Comparison of ENCODE assay signal across 22 cellular contexts in genomic region chr7:68205826-68206225, GRCh38.
DNase-seq lines count a peak whose midpoint lies in the region; ATAC-seq, FAIRE-seq and TF ChIP-seq lines count a peak whose summit lies in the region.
"Had no signal": no experiment of that assay in that cellular context is flagged by ENCODE, and none has a peak within 500 bp of the region (broad histone marks: within the 10 kb centered on the region; RNA-seq: fewer than 3 reads in every experiment).

No MANE protein-coding gene starts in this region.

- no peak overlapping the region for H3K27ac ChIP-seq in HepG2 (ENCODE audit: extremely low read length, insufficient read depth, low read length)
- H3K27ac ChIP-seq in right lobe of liver: no peak overlapping the region
- no peak overlapping the region for H3K27ac ChIP-seq in trophoblast cell (ENCODE audit: low read depth, low read length)
- H3K27ac ChIP-seq: 22Rv1, A549, BLaER1, GM23248 had no signal

- no peaks in the 10 kb centered on the region for H4K20me1 ChIP-seq in HepG2 (ENCODE audit: insufficient read depth, low read length)
- H4K20me1 ChIP-seq: BLaER1 had no signal

- H2AFZ ChIP-seq in HepG2 (ENCODE audit: low read length) (no peak overlapping the region), trophoblast cell (ENCODE audit: insufficient read depth, low read length, poor library complexity) (no peak overlapping the region)
- H2AFZ ChIP-seq: GM23248 had no signal

- H3K4me3 ChIP-seq in HepG2 (replicated peaks in 1 of 3; ENCODE audit: insufficient read depth in 1 of 3, low read depth in 2 of 3, low read length in 3 of 3) (no peak overlapping the region), right lobe of liver (no peak overlapping the region), trophoblast cell (ENCODE audit: low read depth, low read length) (no peak overlapping the region)
- H3K4me3 ChIP-seq: A549, BLaER1, GM23248, HAP-1 had no signal

- H3K9me3 ChIP-seq in HepG2 (ENCODE audit: low read length) (no peaks in the 10 kb centered on the region), right lobe of liver (no peaks in the 10 kb centered on the region), trophoblast cell (ENCODE audit: insufficient read depth, low read depth, low read length) (no peaks in the 10 kb centered on the region)
- H3K9me3 ChIP-seq: A549, HAP-1 had no signal

- POLR2A ChIA-PET in HepG2 (lab: Yijun Ruan, JAX): no interaction called here

- H2BK5ac ChIP-seq in trophoblast cell (ENCODE audit: low read depth, low read length, poor library complexity): peak overlapping the region; percentile 28

- TF ChIP-seq CTCF in HepG2 (CRISPR knock-in tag; IDR thresholded peaks at IDR 0.05) (no peak), right lobe of liver (IDR thresholded peaks at IDR 0.05) (no peak)

- 19% methylated on average over 7 of the region's 7 CpGs for WGBS in HepG2 (ENCODE audit: low lambda C conversion rate)
- 61% methylated on average over 7 of the region's 7 CpGs for WGBS in right lobe of liver (ENCODE audit: insufficient coverage, low coverage, low lambda C conversion rate, missing lambda C conversion rate)
- no CpG with 5 or more reads among the region's 7 CpGs for WGBS in trophoblast cell (ENCODE audit: extremely low coverage, insufficient coverage, insufficient read length)

- H3K23ac ChIP-seq in trophoblast cell (ENCODE audit: low read length): no peak overlapping the region

- in situ Hi-C loops in HepG2 (cut with HindIII; ENCODE audit: extremely low pct_ligation_motif_present, low pct_unique_long_range_greater_than_20kb): no loop called here

- peaks cover 7% of the 10 kb centered on the region for H3K79me1 ChIP-seq in trophoblast cell (ENCODE audit: low read length)

- peak overlapping the region; percentile 15 for H4K8ac ChIP-seq in trophoblast cell (ENCODE audit: low read depth, low read length)

- H3K18ac ChIP-seq in trophoblast cell (ENCODE audit: low read length): no peak overlapping the region

- H4K12ac ChIP-seq in trophoblast cell (ENCODE audit: low read depth, low read length): no peak overlapping the region

- TF ChIP-seq EP300 in HepG2 (IDR thresholded peaks at IDR 0.05; ENCODE audit: low read depth in 2 of 2, low read length in 2 of 2) (no peak), HepG2 (CRISPR knock-in tag; IDR thresholded peaks at IDR 0.05; ENCODE audit: borderline replicate concordance) (no peak)

- H2BK120ac ChIP-seq in trophoblast cell (ENCODE audit: insufficient read depth, low read length, poor library complexity): no peak overlapping the region

- ATAC-seq in HepG2: no peak
- no peak for ATAC-seq in right lobe of liver
- no peak for ATAC-seq in GM21526 (IDR thresholded peaks at IDR 0.05; ENCODE audit: low FRiP score, unreplicated experiment)
- ATAC-seq in HG02938 (IDR thresholded peaks at IDR 0.05; ENCODE audit: unreplicated experiment): no peak
- ATAC-seq: A549; CD8-positive, alpha-beta T cell had no signal

- CTCF ChIA-PET in HepG2 (lab: Yijun Ruan, JAX; ENCODE audit: low intra/inter-chr PET ratio, low total read pairs): no interaction called here

- DNase-seq in HepG2 (ENCODE audit: low spot score) (no peak), right lobe of liver (no peak), islet precursor cell (peak; percentile 70), trophoblast cell (no peak), CD1c-positive myeloid dendritic cell (ENCODE audit: extremely low spot score) (no peak)
- DNase-seq: AML-193; CD8-positive, alpha-beta T cell; COR-L47; DMS 273 treated with DMSO at 0.1 percent for 48 hours; DMS53; DND-41; EL; GM23248 had no signal

- no peak overlapping the region for H3K4ac ChIP-seq in trophoblast cell (ENCODE audit: low read depth, low read length)

- BruUV-seq in HepG2 (replicated peaks; lab: Mats Ljungman, UMichigan): no TSS peak

- H3K36me3 ChIP-seq in HepG2 (replicated peaks in 1 of 2; ENCODE audit: control insufficient read depth in 1 of 2, insufficient read depth in 2 of 2, low read length in 2 of 2) (no peaks in the 10 kb centered on the region), right lobe of liver (no peaks in the 10 kb centered on the region), trophoblast cell (ENCODE audit: control insufficient read depth in 1 of 2, insufficient read depth in 2 of 2, low read length in 2 of 2) (no peaks in the 10 kb centered on the region)
- H3K36me3 ChIP-seq: BLaER1, HAP-1 had no signal

- H3K9ac ChIP-seq in HepG2 (ENCODE audit: insufficient read depth, low read depth, low read length): no peak overlapping the region
- H3K9ac ChIP-seq in trophoblast cell (ENCODE audit: low read length): no peak overlapping the region
- H3K9ac ChIP-seq: BLaER1, GM23248 had no signal

- no peak for TF ChIP-seq POLR2A in HepG2 (IDR thresholded peaks at IDR 0.05; ENCODE audit: insufficient read depth in 1 of 2, low read depth in 2 of 2, low read length in 2 of 2)
- no peak for TF ChIP-seq POLR2A in right lobe of liver (IDR thresholded peaks at IDR 0.05)

- H3K4me1 ChIP-seq in HepG2 (ENCODE audit: insufficient read depth, low read length) (no peaks in the 10 kb centered on the region), right lobe of liver (no peaks in the 10 kb centered on the region), trophoblast cell (ENCODE audit: control insufficient read depth in 1 of 2, insufficient read depth in 2 of 2, low read length in 2 of 2) (peaks cover 11 to 15% of the 10 kb centered on the region in 2 experiments)
- H3K4me1 ChIP-seq: A549, BLaER1, HAP-1 had no signal

- no peaks in the 10 kb centered on the region for H3K27me3 ChIP-seq in HepG2 (ENCODE audit: control insufficient read depth in 1 of 2, insufficient read depth in 2 of 2, low read length in 2 of 2)
- no peaks in the 10 kb centered on the region for H3K27me3 ChIP-seq in right lobe of liver
- H3K27me3 ChIP-seq in trophoblast cell (ENCODE audit: insufficient read depth, low read length): no peaks in the 10 kb centered on the region
- H3K27me3 ChIP-seq: BLaER1 had no signal

- no peak for TF ChIP-seq RAD21 in HepG2 (CRISPR knock-in tag; IDR thresholded peaks at IDR 0.05)

- no peak overlapping the region for H3K14ac ChIP-seq in trophoblast cell (ENCODE audit: low read length)

- H3K79me2 ChIP-seq in HepG2 (ENCODE audit: insufficient read depth, low read length) (no peaks in the 10 kb centered on the region), trophoblast cell (ENCODE audit: control insufficient read depth, insufficient read depth, low read length, poor library complexity) (no peaks in the 10 kb centered on the region)

- H2AK5ac ChIP-seq in trophoblast cell (ENCODE audit: low read length): peak overlapping the region; percentile 32

- no peak overlapping the region for H3K4me2 ChIP-seq in HepG2 (ENCODE audit: low read depth, low read length)
- no peak overlapping the region for H3K4me2 ChIP-seq in trophoblast cell (ENCODE audit: low read length)
- H3K4me2 ChIP-seq: A549, BLaER1 had no signal

- H4K91ac ChIP-seq in trophoblast cell (ENCODE audit: low read depth, low read length): no peak overlapping the region

- FAIRE-seq in HepG2 (lab: Jason Lieb, UNC): no peak
- FAIRE-seq: A549, G401.6, GM12891, GM19239 had no signal

- intact Hi-C loops in HepG2 (cut with micrococcal nuclease; ENCODE audit: unreplicated experiment) (no loop called here), right lobe of liver (cut with DNase I) (no loop called here)

- peak overlapping the region; percentile 4 for H2BK12ac ChIP-seq in trophoblast cell (ENCODE audit: low read length)

TF ChIP-seq in HepG2, 621 proteins besides CTCF, POLR2A, EP300 and RAD21:
- no peak for TF ChIP-seq JUNB (CRISPR knock-in tag; IDR thresholded peaks at IDR 0.05; ENCODE audit: borderline replicate concordance)
- TF ChIP-seq LBX2 (CRISPR knock-in tag; IDR thresholded peaks at IDR 0.05; ENCODE audit: borderline replicate concordance): no peak
- 0 out of 2 replicates have a peak, but pooled peaks have one; percentile 37 for TF ChIP-seq ATF7 (IDR thresholded peaks at IDR 0.05)
- TF ChIP-seq ATF7 (CRISPR knock-in tag; IDR thresholded peaks at IDR 0.05): no peak
- no peak for TF ChIP-seq MXD4 (CRISPR knock-in tag; IDR thresholded peaks at IDR 0.05)
